ENCODE assay signal across 18 cellular contexts in the genomic region with DNA sequence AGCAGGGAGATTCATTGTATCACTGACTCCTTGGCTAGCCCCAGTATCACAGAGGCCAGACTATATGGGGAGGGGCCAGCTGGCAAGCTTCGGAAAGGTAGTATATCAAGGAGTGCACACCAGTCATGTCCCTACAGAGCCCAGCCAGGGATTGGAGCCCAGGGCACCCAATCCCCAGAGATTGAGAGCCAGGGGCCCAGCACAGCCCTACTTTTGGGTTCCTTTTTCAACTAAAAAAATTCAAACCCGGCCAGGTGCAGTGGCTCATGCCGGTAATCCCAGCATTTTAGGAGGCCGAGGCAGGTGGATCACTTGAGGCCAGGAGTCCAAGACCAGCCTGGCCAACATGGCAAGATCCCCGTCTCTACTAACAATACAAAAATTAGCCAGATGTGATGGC. TPM values are rescaled to one million over a fixed set of nuclear protein-coding genes. Genes with fewer than 3 reads are reported as not detected.
DNase-seq lines count a peak whose midpoint lies in the region; ATAC-seq lines count a peak whose summit lies in the region.
"Had no signal": no experiment of that assay in that cellular context is flagged by ENCODE, and none has a peak within 500 bp of the region (broad histone marks: within the 10 kb centered on the region; RNA-seq: fewer than 3 reads in every experiment).

No MANE protein-coding gene starts in this region.

- no peak overlapping the region for H4K12ac ChIP-seq in trophoblast cell (ENCODE audit: low read depth, low read length)

- H3K4ac ChIP-seq in trophoblast cell (ENCODE audit: low read depth, low read length), result no peak overlapping the region

- H3K4me3 Mint-ChIP-seq in stimulated activated naive CD8-positive, alpha-beta T cell treated with anti-CD3 and anti-CD28 coated beads, Interleukin-15, amount 100 ng/mL, for 72 hours, result peak overlapping the region; percentile 84 to 92
- peak overlapping the region; percentile 86 for H3K4me3 Mint-ChIP-seq in activated T-helper 1 cell treated with anti-CD3 and anti-CD28 coated beads, Interleukin-12 subunit alpha, Interleukin-12 subunit beta, Interleukin-2, Interleukin-4 antibody, amounts not matched to agents 30 ng/mL and 10 ng/mL and 1 ng/mL, durations not matched to agents 14 hours and 24 hours and 36 hours

- H2BK5ac ChIP-seq in trophoblast cell (ENCODE audit: low read depth, low read length, poor library complexity), result no peak overlapping the region

- no CpG with 5 or more reads among the region's 5 CpGs for WGBS in trophoblast cell (ENCODE audit: extremely low coverage, insufficient coverage, insufficient read length)

- peaks cover 12 to 17% of the 10 kb centered on the region in 2 experiments for H3K4me1 ChIP-seq in trophoblast cell (ENCODE audit: control insufficient read depth in 1 of 2, insufficient read depth in 2 of 2, low read length in 2 of 2)

- H3K4me1 Mint-ChIP-seq in stimulated activated naive CD8-positive, alpha-beta T cell treated with anti-CD3 and anti-CD28 coated beads, Interleukin-15, amount 100 ng/mL, for 72 hours, result peaks cover 38% of the 10 kb centered on the region
- H3K4me1 Mint-ChIP-seq in activated T-helper 1 cell treated with anti-CD3 and anti-CD28 coated beads, Interleukin-12 subunit alpha, Interleukin-12 subunit beta, Interleukin-2, Interleukin-4 antibody, amounts not matched to agents 30 ng/mL and 10 ng/mL and 1 ng/mL, durations not matched to agents 14 hours and 24 hours and 36 hours (ENCODE audit: low read depth), result peaks cover 43% of the 10 kb centered on the region

- H3K14ac ChIP-seq in trophoblast cell (ENCODE audit: low read length), result no peak overlapping the region

- no peaks in the 10 kb centered on the region for H3K9me3 Mint-ChIP-seq in stimulated activated naive CD8-positive, alpha-beta T cell treated with anti-CD3 and anti-CD28 coated beads, Interleukin-15, amount 100 ng/mL, for 72 hours
- H3K9me3 Mint-ChIP-seq in activated T-helper 1 cell treated with anti-CD3 and anti-CD28 coated beads, Interleukin-12 subunit alpha, Interleukin-12 subunit beta, Interleukin-2, Interleukin-4 antibody, amounts not matched to agents 30 ng/mL and 10 ng/mL and 1 ng/mL, durations not matched to agents 14 hours and 24 hours and 36 hours, result no peaks in the 10 kb centered on the region

- no peak for ATAC-seq in stimulated activated naive CD8-positive, alpha-beta T cell treated with anti-CD3 and anti-CD28 coated beads, Interleukin-15, amount 100 ng/mL, for 72 hours
- no peak for ATAC-seq in stimulated activated naive CD8-positive, alpha-beta T cell treated with anti-CD3 and anti-CD28 coated beads, Interleukin-15, Interleukin-2, amounts not matched to agents 100 U/mL and 50 U/mL, for 24 hours
- ATAC-seq in GM21381 (IDR thresholded peaks at IDR 0.05; ENCODE audit: unreplicated experiment), result no peak
- ATAC-seq: gastrocnemius medialis, HCT116, Panc1 had no signal

- H3K18ac ChIP-seq in trophoblast cell (ENCODE audit: low read length), result no peak overlapping the region

- no peaks in the 10 kb centered on the region for H3K36me3 ChIP-seq in trophoblast cell (ENCODE audit: control insufficient read depth in 1 of 2, insufficient read depth in 2 of 2, low read length in 2 of 2)
- H3K36me3 ChIP-seq: gastrocnemius medialis had no signal

- H3K27ac ChIP-seq in trophoblast cell (ENCODE audit: low read depth, low read length), result no peak overlapping the region

- H3K4me2 ChIP-seq in trophoblast cell (ENCODE audit: low read length), result no peak overlapping the region

- H2AK5ac ChIP-seq in trophoblast cell (ENCODE audit: low read length), result no peak overlapping the region

- no peak overlapping the region for H3K9ac ChIP-seq in trophoblast cell (ENCODE audit: low read length)

- no peak overlapping the region for H3K23ac ChIP-seq in trophoblast cell (ENCODE audit: low read length)

- H2AFZ ChIP-seq in trophoblast cell (ENCODE audit: insufficient read depth, low read length, poor library complexity), result no peak overlapping the region

- no peak overlapping the region for H3K4me3 ChIP-seq in trophoblast cell (ENCODE audit: low read depth, low read length)
- H3K4me3 ChIP-seq: smooth muscle cell had no signal

- no peaks in the 10 kb centered on the region for H3K36me3 Mint-ChIP-seq in activated T-helper 1 cell treated with anti-CD3 and anti-CD28 coated beads, Interleukin-12 subunit alpha, Interleukin-12 subunit beta, Interleukin-2, Interleukin-4 antibody, amounts not matched to agents 30 ng/mL and 10 ng/mL and 1 ng/mL, durations not matched to agents 14 hours and 24 hours and 36 hours (ENCODE audit: low read depth)

- no peaks in the 10 kb centered on the region for H3K79me2 ChIP-seq in trophoblast cell (ENCODE audit: control insufficient read depth, insufficient read depth, low read length, poor library complexity)

- peaks cover 8% of the 10 kb centered on the region for H3K27me3 Mint-ChIP-seq in stimulated activated naive CD8-positive, alpha-beta T cell treated with anti-CD3 and anti-CD28 coated beads, Interleukin-15, amount 100 ng/mL, for 72 hours
- peaks cover 19% of the 10 kb centered on the region for H3K27me3 Mint-ChIP-seq in activated T-helper 1 cell treated with anti-CD3 and anti-CD28 coated beads, Interleukin-12 subunit alpha, Interleukin-12 subunit beta, Interleukin-2, Interleukin-4 antibody, amounts not matched to agents 30 ng/mL and 10 ng/mL and 1 ng/mL, durations not matched to agents 14 hours and 24 hours and 36 hours (ENCODE audit: insufficient read depth)

- no peak overlapping the region for H4K91ac ChIP-seq in trophoblast cell (ENCODE audit: low read depth, low read length)

- H3K27ac Mint-ChIP-seq in stimulated activated naive CD8-positive, alpha-beta T cell treated with anti-CD3 and anti-CD28 coated beads, Interleukin-15, amount 100 ng/mL, for 72 hours, result no peak overlapping the region
- no peak overlapping the region for H3K27ac Mint-ChIP-seq in activated T-helper 1 cell treated with anti-CD3 and anti-CD28 coated beads, Interleukin-12 subunit alpha, Interleukin-12 subunit beta, Interleukin-2, Interleukin-4 antibody, amounts not matched to agents 30 ng/mL and 10 ng/mL and 1 ng/mL, durations not matched to agents 14 hours and 24 hours and 36 hours

- no peak overlapping the region for H2BK120ac ChIP-seq in trophoblast cell (ENCODE audit: insufficient read depth, low read length, poor library complexity)

- intact Hi-C loops in activated T-helper 1 cell treated with anti-CD3 and anti-CD28 coated beads, Interleukin-12 subunit alpha, Interleukin-12 subunit beta, Interleukin-2, Interleukin-4 antibody, amounts not matched to agents 30 ng/mL and 10 ng/mL and 1 ng/mL, durations not matched to agents 14 hours and 24 hours and 36 hours (cut with micrococcal nuclease), result no loop called here

- H3K9me3 ChIP-seq in trophoblast cell (ENCODE audit: insufficient read depth, low read depth, low read length), result peaks cover 5% of the 10 kb centered on the region
- H3K9me3 ChIP-seq: Caco-2, gastrocnemius medialis had no signal

- H2BK12ac ChIP-seq in trophoblast cell (ENCODE audit: low read length), result no peak overlapping the region

- no peak overlapping the region for H4K8ac ChIP-seq in trophoblast cell (ENCODE audit: low read depth, low read length)

- no peak for DNase-seq in stimulated activated naive CD8-positive, alpha-beta T cell treated with anti-CD3 and anti-CD28 coated beads, Interleukin-15, amount 100 ng/mL, for 72 hours
- no peak for DNase-seq in stimulated activated naive CD8-positive, alpha-beta T cell treated with anti-CD3 and anti-CD28 coated beads, Interleukin-15, Interleukin-2, amounts not matched to agents 100 U/mL and 50 U/mL, for 24 hours
- no peak for DNase-seq in activated T-helper 1 cell treated with anti-CD3 and anti-CD28 coated beads, Interleukin-12 subunit alpha, Interleukin-12 subunit beta, Interleukin-2, Interleukin-4 antibody, amounts not matched to agents 30 ng/mL and 10 ng/mL and 1 ng/mL, durations not matched to agents 14 hours and 24 hours and 36 hours (ENCODE audit: low spot score)
- DNase-seq in mesenteric fat pad (ENCODE audit: low spot score) (peak; percentile 75), trophoblast cell (no peak)
- no peak for DNase-seq in activated CD4-positive, alpha-beta T cell treated with anti-CD3 and anti-CD28 coated beads for 48 hours
- DNase-seq: gastrocnemius medialis; kidney glomerular epithelial cell; NCI-H1092; NCI-H2029; NCI-H446; NK-92 treated with Interleukin-12 subunit alpha and Interleukin-12 subunit beta, amount 100 ng/mL, for 24 hours; stimulated activated CD4-positive, alpha-beta T cell treated with anti-CD3 and anti-CD28 coated beads, Interleukin-4, amount 100 ng/mL, for 1 hour had no signal

- peaks cover 2% of the 10 kb centered on the region for H3K79me1 ChIP-seq in trophoblast cell (ENCODE audit: low read length)

- H3K27me3 ChIP-seq in trophoblast cell (ENCODE audit: insufficient read depth, low read length), result peaks cover 17% of the 10 kb centered on the region
- H3K27me3 ChIP-seq: gastrocnemius medialis had no signal

RNA-seq across cellular contexts. Expression of a gene that starts 5.4 kb away (rescaled TPM):
- total RNA-seq in activated T-helper 1 cell treated with anti-CD3 and anti-CD28 coated beads, Interleukin-12 subunit alpha, Interleukin-12 subunit beta, Interleukin-2, Interleukin-4 antibody, amounts not matched to agents 30 ng/mL and 10 ng/mL and 1 ng/mL, durations not matched to agents 14 hours and 24 hours and 36 hours, result 1.0 and 1.9 TPM in 2 replicates
- total RNA-seq in mesenteric fat pad, result 10.1 TPM
- 23.9 and 24.2 TPM in 2 replicates for polyA plus RNA-seq in trophoblast cell (2013)

RNA-seq across cellular contexts. Expression of a gene that starts 52.7 kb away (rescaled TPM):
- total RNA-seq in activated T-helper 1 cell treated with anti-CD3 and anti-CD28 coated beads, Interleukin-12 subunit alpha, Interleukin-12 subunit beta, Interleukin-2, Interleukin-4 antibody, amounts not matched to agents 30 ng/mL and 10 ng/mL and 1 ng/mL, durations not matched to agents 14 hours and 24 hours and 36 hours, result 31.0 TPM in 2 replicates
- total RNA-seq in mesenteric fat pad, result 17.7 TPM
- polyA plus RNA-seq in trophoblast cell (2013), result 10.6 and 10.8 TPM in 2 replicates

RNA-seq across cellular contexts. Expression of a gene that starts 53.0 kb away (rescaled TPM):
- 5.8 and 6.1 TPM in 2 replicates for total RNA-seq in activated T-helper 1 cell treated with anti-CD3 and anti-CD28 coated beads, Interleukin-12 subunit alpha, Interleukin-12 subunit beta, Interleukin-2, Interleukin-4 antibody, amounts not matched to agents 30 ng/mL and 10 ng/mL and 1 ng/mL, durations not matched to agents 14 hours and 24 hours and 36 hours
- 0.45 TPM for total RNA-seq in mesenteric fat pad
- 1.7 and 1.9 TPM in 2 replicates for polyA plus RNA-seq in trophoblast cell (2013)
